Comparison of ENCODE assay signal across 8 cellular contexts in the genomic region with DNA sequence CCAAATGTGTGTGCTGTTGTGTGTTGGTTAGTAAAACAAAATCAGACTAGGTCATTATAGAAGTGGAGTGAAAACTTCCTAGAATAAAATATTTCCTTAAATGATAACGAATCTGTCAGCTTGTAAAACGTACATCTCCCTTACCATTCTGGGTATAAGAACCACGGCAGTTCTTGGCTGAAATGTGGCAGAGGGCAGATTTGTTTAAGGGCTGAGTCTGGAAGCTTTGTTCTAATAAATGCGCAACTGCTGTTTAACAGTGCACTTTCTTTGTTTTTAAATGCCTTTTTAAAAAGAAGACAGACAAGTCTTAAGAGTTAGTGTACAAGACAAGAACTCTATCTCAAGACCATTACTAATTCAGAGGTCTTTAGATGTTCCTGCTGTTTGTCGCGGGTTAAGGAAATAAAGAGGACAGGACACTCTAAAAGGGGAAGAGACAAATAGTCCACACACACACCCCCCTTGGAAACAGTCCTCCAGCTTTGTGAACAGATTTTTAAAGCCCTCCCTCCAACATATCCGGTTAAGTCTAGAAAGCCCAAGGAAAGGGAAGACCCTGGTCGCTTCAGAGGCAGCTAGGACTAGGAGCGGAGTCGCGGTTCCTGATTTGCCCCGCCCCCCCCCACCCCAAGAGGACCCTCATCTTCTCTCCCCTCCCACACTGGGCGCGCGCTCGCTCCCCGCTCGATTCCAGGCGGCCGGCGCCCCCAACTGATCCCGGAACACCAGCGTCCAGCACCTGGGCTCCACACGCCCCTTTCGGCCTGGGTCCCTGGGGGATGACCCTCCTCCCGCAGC. TPM values are rescaled to one million over a fixed set of nuclear protein-coding genes. Genes with fewer than 3 reads are reported as not detected.
DNase-seq lines count a peak whose midpoint lies in the region; ATAC-seq and TF ChIP-seq lines count a peak whose summit lies in the region.

No MANE protein-coding gene starts in this region.

- peak; percentile 5 for ATAC-seq in activated CD8-positive, alpha-beta memory T cell treated with anti-CD3 and anti-CD28 coated beads, Interleukin-2, amount 10 ng/mL, durations not matched to agents 7 days and 5 days
- peak; percentile 18 for ATAC-seq in HG02870 (IDR thresholded peaks at IDR 0.05; ENCODE audit: unreplicated experiment)

- no peaks in the 10 kb centered on the region for H3K9me3 Mint-ChIP-seq in activated CD8-positive, alpha-beta memory T cell treated with anti-CD3 and anti-CD28 coated beads, Interleukin-2, amount 10 ng/mL, durations not matched to agents 7 days and 5 days (ENCODE audit: low read depth)
- peaks cover 3% of the 10 kb centered on the region for H3K9me3 Mint-ChIP-seq in neural crest cell

- H3K27ac Mint-ChIP-seq in activated CD8-positive, alpha-beta memory T cell treated with anti-CD3 and anti-CD28 coated beads, Interleukin-2, amount 10 ng/mL, durations not matched to agents 7 days and 5 days: peak overlapping the region; percentile 92
- peak overlapping the region; percentile 96 for H3K27ac Mint-ChIP-seq in neural crest cell (ENCODE audit: unreplicated experiment)

- H3K4me3 Mint-ChIP-seq in activated CD8-positive, alpha-beta memory T cell treated with anti-CD3 and anti-CD28 coated beads, Interleukin-2, amount 10 ng/mL, durations not matched to agents 7 days and 5 days: peak overlapping the region; percentile 79
- H3K4me3 Mint-ChIP-seq in neural crest cell: peak overlapping the region; percentile 99

- peaks cover 43% of the 10 kb centered on the region for H3K4me1 Mint-ChIP-seq in activated CD8-positive, alpha-beta memory T cell treated with anti-CD3 and anti-CD28 coated beads, Interleukin-2, amount 10 ng/mL, durations not matched to agents 7 days and 5 days
- H3K4me1 Mint-ChIP-seq in neural crest cell: peaks cover 37% of the 10 kb centered on the region

- no peak for DNase-seq in activated CD8-positive, alpha-beta memory T cell treated with anti-CD3 and anti-CD28 coated beads, Interleukin-2, amount 10 ng/mL, durations not matched to agents 7 days and 5 days
- no peak for DNase-seq in activated CD8-positive, alpha-beta memory T cell treated with anti-CD3 and anti-CD28 coated beads, Interleukin-2, amount 50 U/mL, for 4 hours
- peak; percentile 65 for DNase-seq in NCI-H2171 treated with DMSO at 0.1 percent for 48 hours (lab: John Stamatoyannopoulos, UW)
- peak; percentile 2 for DNase-seq in activated T-helper 1 cell treated with Interleukin-2 at 50 U/mL for 16 hours (ENCODE audit: low read depth)
- DNase-seq in foreskin melanocyte: peak; percentile 43
- peak; percentile 56 for DNase-seq in neural crest cell (ENCODE audit: low read depth, low spot score)
- DNase-seq in stimulated activated CD4-positive, alpha-beta T cell treated with anti-CD3 and anti-CD28 coated beads, Interleukin-4, amount 100 ng/mL, for 4 hours: no peak

- H3K27me3 Mint-ChIP-seq in activated CD8-positive, alpha-beta memory T cell treated with anti-CD3 and anti-CD28 coated beads, Interleukin-2, amount 10 ng/mL, durations not matched to agents 7 days and 5 days: no peaks in the 10 kb centered on the region
- H3K27me3 Mint-ChIP-seq in neural crest cell (ENCODE audit: low read depth): no peaks in the 10 kb centered on the region

- no peak for TF ChIP-seq CTCF in neural crest cell (conservative IDR thresholded peaks at IDR 0.05)

- CTCF ChIA-PET in activated CD8-positive, alpha-beta memory T cell treated with anti-CD3 and anti-CD28 coated beads, Interleukin-2, amount 10 ng/mL, durations not matched to agents 7 days and 5 days (lab: Charles Lee): interaction anchor here (1.2 to 4.2 kb wide), 12 partner anchors 8 to 235 kb away, joined by 3 to 16 read pairs (median 6); partner anchors contain the start of gene DDX52

- peaks cover 27% of the 10 kb centered on the region for H3K36me3 Mint-ChIP-seq in activated CD8-positive, alpha-beta memory T cell treated with anti-CD3 and anti-CD28 coated beads, Interleukin-2, amount 10 ng/mL, durations not matched to agents 7 days and 5 days
- peaks cover 20% of the 10 kb centered on the region for H3K36me3 Mint-ChIP-seq in neural crest cell (ENCODE audit: low read depth)

RNA-seq across cellular contexts. Expression of gene SYNRG, which starts 0.6 kb away (rescaled TPM):
- 100 to 1,000 TPM in 1 of 2 experiments, 10 to 100 TPM in 1; 90.8 to 122 TPM for total RNA-seq in activated CD8-positive, alpha-beta memory T cell treated with anti-CD3 and anti-CD28 coated beads, Interleukin-2, amount 10 ng/mL, durations not matched to agents 7 days and 5 days
- 43.0 and 50.6 TPM in 2 replicates for total RNA-seq in neural crest cell

RNA-seq across cellular contexts. Expression of gene DDX52, which starts 34.7 kb away (rescaled TPM):
- total RNA-seq in activated CD8-positive, alpha-beta memory T cell treated with anti-CD3 and anti-CD28 coated beads, Interleukin-2, amount 10 ng/mL, durations not matched to agents 7 days and 5 days: 10 to 100 TPM; 27.7 to 35.9 TPM
- total RNA-seq in neural crest cell: 56.4 and 58.0 TPM in 2 replicates

Comparison
In these comparisons a context has a peak if more than half of its experiments do, and no peak if none do; other contexts are left out.
1. DNase-seq: peak in NCI-H2171 treated with DMSO at 0.1 percent for 48 hours (single experiment), activated T-helper 1 cell treated with Interleukin-2 at 50 U/mL for 16 hours (single experiment), foreskin melanocyte (single experiment) and neural crest cell (single experiment); none in activated CD8-positive, alpha-beta memory T cell treated with anti-CD3 and anti-CD28 coated beads, Interleukin-2, amount 10 ng/mL, durations not matched to agents 7 days and 5 days (single experiment), activated CD8-positive, alpha-beta memory T cell treated with anti-CD3 and anti-CD28 coated beads, Interleukin-2, amount 50 U/mL, for 4 hours (single experiment) and stimulated activated CD4-positive, alpha-beta T cell treated with anti-CD3 and anti-CD28 coated beads, Interleukin-4, amount 100 ng/mL, for 4 hours (0 of 2).